In genomic region chr1:17439250-17440073, GRCh38 we compare ENCODE assay signal across 8 cellular contexts. TPM values are rescaled to one million over a fixed set of nuclear protein-coding genes. Genes with fewer than 3 reads are reported as not detected.
DNase-seq lines count a peak whose midpoint lies in the region; ATAC-seq and TF ChIP-seq lines count a peak whose summit lies in the region.

TSS of gene RCC2 (minus strand) at chr1:17439677. CDS start at chr1:17438514, 1,163 bp downstream.

- H3K4me3 Mint-ChIP-seq in WTC11, result peak within 1 kb of the TSS; percentile 98

- peak; percentile 83 for DNase-seq in GM12865 (ENCODE audit: low read depth)
- peak; percentile 80 for DNase-seq in NCI-H2171 (lab: John Stamatoyannopoulos, UW)
- DNase-seq in WTC11 (ENCODE audit: low spot score), result peak; percentile 48
- DNase-seq in central memory CD4-positive, alpha-beta T cell, result peak; percentile 67
- peak; percentile 75 for DNase-seq in islet precursor cell
- peak; percentile 67 for DNase-seq in stimulated activated CD4-positive, alpha-beta T cell treated with anti-CD3 and anti-CD28 coated beads, Interleukin-12 subunit alpha, Interleukin-12 subunit beta, amount 100 ng/mL, for 4 hours
- no peak for DNase-seq in cortex of kidney (lab: John Stamatoyannopoulos, UW)

- H3K27me3 Mint-ChIP-seq in WTC11 (ENCODE audit: low read depth), result peaks cover 10% of the 10 kb centered on the region

- peak within 1 kb of the TSS; percentile 88 for H3K4me3 ChIP-seq in GM12865 (ENCODE audit: low read depth, low read length)

- TF ChIP-seq CTCF in GM12865 (IDR thresholded peaks at IDR 0.05; ENCODE audit: insufficient read depth, low read depth, low read length, missing control alignments) (peak; percentile 32), WTC11 (IDR thresholded peaks at IDR 0.05) (no peak)

- peak within 1 kb of the TSS; percentile 97 for H3K27ac Mint-ChIP-seq in WTC11

- peaks cover 57% of the 10 kb centered on the region for H3K4me1 Mint-ChIP-seq in WTC11

- POLR2A ChIA-PET in WTC11 (lab: Charles Lee), result interaction anchor here (0.7 to 1.7 kb wide), 6 partner anchors 29 to 1736 kb away, joined by 3 to 6 read pairs (median 5); no protein-coding TSS in a partner anchor

- CTCF ChIA-PET in WTC11 (lab: Charles Lee), result interaction anchor here (0.6 to 3.4 kb wide), 14 partner anchors 8 to 104 kb away, joined by 3 to 19 read pairs (median 4); no protein-coding TSS in a partner anchor

- H3K9me3 Mint-ChIP-seq in WTC11, result no peaks in the 10 kb centered on the region

- H3K36me3 Mint-ChIP-seq in WTC11, result peaks cover 31% of the 10 kb centered on the region

- peak; percentile 43 for ATAC-seq in HG02943 (IDR thresholded peaks at IDR 0.05; ENCODE audit: low read depth, unreplicated experiment)
- ATAC-seq in WTC11, result peak; percentile 21

TF ChIP-seq in WTC11, 78 proteins besides CTCF, POLR2A, EP300 and RAD21:
- TF ChIP-seq, protein P1, sequence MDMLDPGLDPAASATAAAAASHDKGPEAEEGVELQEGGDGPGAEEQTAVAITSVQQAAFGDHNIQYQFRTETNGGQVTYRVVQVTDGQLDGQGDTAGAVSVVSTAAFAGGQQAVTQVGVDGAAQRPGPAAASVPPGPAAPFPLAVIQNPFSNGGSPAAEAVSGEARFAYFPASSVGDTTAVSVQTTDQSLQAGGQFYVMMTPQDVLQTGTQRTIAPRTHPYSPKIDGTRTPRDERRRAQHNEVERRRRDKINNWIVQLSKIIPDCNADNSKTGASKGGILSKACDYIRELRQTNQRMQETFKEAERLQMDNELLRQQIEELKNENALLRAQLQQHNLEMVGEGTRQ (CRISPR knock-in tag; IDR thresholded peaks at IDR 0.05), result peak; percentile 44; the same call in 1 of the 2 replicates
- TF ChIP-seq, protein P2, sequence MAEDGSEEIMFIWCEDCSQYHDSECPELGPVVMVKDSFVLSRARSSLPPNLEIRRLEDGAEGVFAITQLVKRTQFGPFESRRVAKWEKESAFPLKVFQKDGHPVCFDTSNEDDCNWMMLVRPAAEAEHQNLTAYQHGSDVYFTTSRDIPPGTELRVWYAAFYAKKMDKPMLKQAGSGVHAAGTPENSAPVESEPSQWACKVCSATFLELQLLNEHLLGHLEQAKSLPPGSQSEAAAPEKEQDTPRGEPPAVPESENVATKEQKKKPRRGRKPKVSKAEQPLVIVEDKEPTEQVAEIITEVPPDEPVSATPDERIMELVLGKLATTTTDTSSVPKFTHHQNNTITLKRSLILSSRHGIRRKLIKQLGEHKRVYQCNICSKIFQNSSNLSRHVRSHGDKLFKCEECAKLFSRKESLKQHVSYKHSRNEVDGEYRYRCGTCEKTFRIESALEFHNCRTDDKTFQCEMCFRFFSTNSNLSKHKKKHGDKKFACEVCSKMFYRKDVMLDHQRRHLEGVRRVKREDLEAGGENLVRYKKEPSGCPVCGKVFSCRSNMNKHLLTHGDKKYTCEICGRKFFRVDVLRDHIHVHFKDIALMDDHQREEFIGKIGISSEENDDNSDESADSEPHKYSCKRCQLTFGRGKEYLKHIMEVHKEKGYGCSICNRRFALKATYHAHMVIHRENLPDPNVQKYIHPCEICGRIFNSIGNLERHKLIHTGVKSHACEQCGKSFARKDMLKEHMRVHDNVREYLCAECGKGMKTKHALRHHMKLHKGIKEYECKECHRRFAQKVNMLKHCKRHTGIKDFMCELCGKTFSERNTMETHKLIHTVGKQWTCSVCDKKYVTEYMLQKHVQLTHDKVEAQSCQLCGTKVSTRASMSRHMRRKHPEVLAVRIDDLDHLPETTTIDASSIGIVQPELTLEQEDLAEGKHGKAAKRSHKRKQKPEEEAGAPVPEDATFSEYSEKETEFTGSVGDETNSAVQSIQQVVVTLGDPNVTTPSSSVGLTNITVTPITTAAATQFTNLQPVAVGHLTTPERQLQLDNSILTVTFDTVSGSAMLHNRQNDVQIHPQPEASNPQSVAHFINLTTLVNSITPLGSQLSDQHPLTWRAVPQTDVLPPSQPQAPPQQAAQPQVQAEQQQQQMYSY (CRISPR knock-in tag; IDR thresholded peaks at IDR 0.05), result no peak
- TF ChIP-seq PRRX2 (CRISPR knock-in tag; IDR thresholded peaks at IDR 0.05), result no peak
- no peak for TF ChIP-seq OVOL2 (CRISPR knock-in tag; IDR thresholded peaks at IDR 0.05; ENCODE audit: borderline replicate concordance)
- peak; percentile 57; the same call in 1 of the 2 replicates for TF ChIP-seq FOXK1 (CRISPR knock-in tag; IDR thresholded peaks at IDR 0.05)
- TF ChIP-seq, protein P3, sequence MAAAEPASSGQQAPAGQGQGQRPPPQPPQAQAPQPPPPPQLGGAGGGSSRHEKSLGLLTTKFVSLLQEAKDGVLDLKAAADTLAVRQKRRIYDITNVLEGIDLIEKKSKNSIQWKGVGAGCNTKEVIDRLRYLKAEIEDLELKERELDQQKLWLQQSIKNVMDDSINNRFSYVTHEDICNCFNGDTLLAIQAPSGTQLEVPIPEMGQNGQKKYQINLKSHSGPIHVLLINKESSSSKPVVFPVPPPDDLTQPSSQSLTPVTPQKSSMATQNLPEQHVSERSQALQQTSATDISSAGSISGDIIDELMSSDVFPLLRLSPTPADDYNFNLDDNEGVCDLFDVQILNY (CRISPR knock-in tag; IDR thresholded peaks at IDR 0.05), result 0 out of 2 replicates have a peak, but pooled peaks have one; percentile 35
- TF ChIP-seq RELA (CRISPR knock-in tag; IDR thresholded peaks at IDR 0.05; ENCODE audit: borderline replicate concordance), result no peak
TF ChIP-seq in WTC11: peak in this region for 3.

RNA-seq across cellular contexts. Expression of gene RCC2, which starts in this region (rescaled TPM):
- total RNA-seq in WTC11 (2021), result 377 to 407 TPM (median 395 TPM) in 3 replicates
